Comparison of ENCODE assay signal across 1 cellular context in the genomic region with DNA sequence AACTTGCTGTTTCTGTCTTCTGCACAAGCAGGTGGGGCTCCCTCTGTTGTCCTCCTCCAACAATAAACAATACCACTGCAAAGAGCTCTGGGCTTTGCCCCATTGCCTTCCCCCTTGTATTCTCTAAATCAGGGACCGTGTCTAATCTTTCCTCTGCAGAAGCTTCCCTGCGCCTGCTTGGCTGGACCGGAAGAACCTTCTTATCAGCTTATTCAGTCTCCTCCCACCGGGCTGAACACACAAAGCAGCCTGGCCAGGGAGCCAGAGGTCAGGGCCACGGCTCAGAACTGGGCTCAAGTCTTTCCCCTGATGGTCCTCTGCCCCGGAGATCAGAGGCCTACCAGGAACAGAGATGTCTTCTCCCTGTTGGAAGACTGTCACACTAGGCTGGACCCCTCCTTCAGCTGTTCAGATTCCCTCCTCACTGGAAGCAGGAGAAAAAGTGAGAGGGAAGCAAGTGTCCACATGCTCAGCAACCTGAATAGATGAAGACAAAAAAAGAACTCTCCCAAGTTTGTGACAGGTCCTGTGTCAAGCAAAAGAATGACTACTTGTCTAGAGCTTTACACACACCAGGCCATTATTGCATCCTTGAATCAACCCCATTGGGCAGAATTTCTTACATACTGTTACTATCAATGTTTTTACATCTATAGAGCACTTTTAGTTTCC.
A peak's percentile ranks its signal among the peaks of the same experiment; 100 is the strongest.
TF ChIP-seq lines count a peak whose summit lies in the region.

No MANE protein-coding gene starts in this region.

TF ChIP-seq in HepG2, 621 proteins besides CTCF, POLR2A, EP300 and RAD21 (continued from another document and continues in another):
- TF ChIP-seq ZBTB37 (CRISPR knock-in tag; IDR thresholded peaks at IDR 0.05): no peak
- no peak; the same call in 1 of the 2 replicates for TF ChIP-seq ZNF607 (CRISPR knock-in tag; IDR thresholded peaks at IDR 0.05; ENCODE audit: borderline replicate concordance)
- no peak for TF ChIP-seq KDM5A (IDR thresholded peaks at IDR 0.05; ENCODE audit: borderline replicate concordance, low read length)
- no peak for TF ChIP-seq MIER3 (CRISPR knock-in tag; IDR thresholded peaks at IDR 0.05; ENCODE audit: borderline replicate concordance)
- TF ChIP-seq, protein P1, sequence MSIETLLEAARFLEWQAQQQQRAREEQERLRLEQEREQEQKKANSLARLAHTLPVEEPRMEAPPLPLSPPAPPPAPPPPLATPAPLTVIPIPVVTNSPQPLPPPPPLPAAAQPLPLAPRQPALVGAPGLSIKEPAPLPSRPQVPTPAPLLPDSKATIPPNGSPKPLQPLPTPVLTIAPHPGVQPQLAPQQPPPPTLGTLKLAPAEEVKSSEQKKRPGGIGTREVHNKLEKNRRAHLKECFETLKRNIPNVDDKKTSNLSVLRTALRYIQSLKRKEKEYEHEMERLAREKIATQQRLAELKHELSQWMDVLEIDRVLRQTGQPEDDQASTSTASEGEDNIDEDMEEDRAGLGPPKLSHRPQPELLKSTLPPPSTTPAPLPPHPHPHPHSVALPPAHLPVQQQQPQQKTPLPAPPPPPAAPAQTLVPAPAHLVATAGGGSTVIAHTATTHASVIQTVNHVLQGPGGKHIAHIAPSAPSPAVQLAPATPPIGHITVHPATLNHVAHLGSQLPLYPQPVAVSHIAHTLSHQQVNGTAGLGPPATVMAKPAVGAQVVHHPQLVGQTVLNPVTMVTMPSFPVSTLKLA (IDR thresholded peaks at IDR 0.05): no peak
- no peak for TF ChIP-seq RORA (CRISPR knock-in tag; IDR thresholded peaks at IDR 0.05)
- TF ChIP-seq, protein P2, sequence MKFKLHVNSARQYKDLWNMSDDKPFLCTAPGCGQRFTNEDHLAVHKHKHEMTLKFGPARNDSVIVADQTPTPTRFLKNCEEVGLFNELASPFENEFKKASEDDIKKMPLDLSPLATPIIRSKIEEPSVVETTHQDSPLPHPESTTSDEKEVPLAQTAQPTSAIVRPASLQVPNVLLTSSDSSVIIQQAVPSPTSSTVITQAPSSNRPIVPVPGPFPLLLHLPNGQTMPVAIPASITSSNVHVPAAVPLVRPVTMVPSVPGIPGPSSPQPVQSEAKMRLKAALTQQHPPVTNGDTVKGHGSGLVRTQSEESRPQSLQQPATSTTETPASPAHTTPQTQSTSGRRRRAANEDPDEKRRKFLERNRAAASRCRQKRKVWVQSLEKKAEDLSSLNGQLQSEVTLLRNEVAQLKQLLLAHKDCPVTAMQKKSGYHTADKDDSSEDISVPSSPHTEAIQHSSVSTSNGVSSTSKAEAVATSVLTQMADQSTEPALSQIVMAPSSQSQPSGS (CRISPR knock-in tag; IDR thresholded peaks at IDR 0.05): peak; percentile 76
- TF ChIP-seq HOXD1 (CRISPR knock-in tag; IDR thresholded peaks at IDR 0.05): peak; percentile 76; the same call in 1 of the 2 replicates
- TF ChIP-seq ZBTB46 (CRISPR knock-in tag; IDR thresholded peaks at IDR 0.05; ENCODE audit: borderline replicate concordance): no peak
- TF ChIP-seq, protein P3, sequence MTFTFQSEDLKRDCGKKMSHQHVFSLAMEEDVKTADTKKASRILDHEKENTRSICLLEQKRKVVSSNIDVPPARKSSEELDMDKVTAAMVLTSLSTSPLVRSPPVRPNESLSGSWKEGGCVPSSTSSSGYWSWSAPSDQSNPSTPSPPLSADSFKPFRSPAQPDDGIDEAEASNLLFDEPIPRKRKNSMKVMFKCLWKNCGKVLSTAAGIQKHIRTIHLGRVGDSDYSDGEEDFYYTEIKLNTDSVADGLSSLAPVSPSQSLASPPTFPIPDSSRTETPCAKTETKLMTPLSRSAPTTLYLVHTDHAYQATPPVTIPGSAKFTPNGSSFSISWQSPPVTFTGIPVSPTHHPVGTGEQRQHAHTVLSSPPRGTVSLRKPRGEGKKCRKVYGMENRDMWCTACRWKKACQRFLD (CRISPR knock-in tag; IDR thresholded peaks at IDR 0.05; ENCODE audit: borderline replicate concordance): no peak
- no peak for TF ChIP-seq ZUFSP (CRISPR knock-in tag; IDR thresholded peaks at IDR 0.05; ENCODE audit: borderline replicate concordance)
- TF ChIP-seq CERS6 (CRISPR knock-in tag; IDR thresholded peaks at IDR 0.05): no peak
- TF ChIP-seq NRL (CRISPR knock-in tag; IDR thresholded peaks at IDR 0.05; ENCODE audit: borderline replicate concordance): no peak
- TF ChIP-seq ZKSCAN8 (CRISPR knock-in tag; IDR thresholded peaks at IDR 0.05; ENCODE audit: borderline replicate concordance): peak; percentile 44; the same call in 1 of the 2 replicates
- no peak for TF ChIP-seq ZNF382 (CRISPR knock-in tag; IDR thresholded peaks at IDR 0.05; ENCODE audit: borderline replicate concordance)
- peak; percentile 78; the same call in 1 of the 2 replicates for TF ChIP-seq KDM1A (CRISPR knock-in tag; IDR thresholded peaks at IDR 0.05)
- TF ChIP-seq ZNF292 (CRISPR knock-in tag; IDR thresholded peaks at IDR 0.05; ENCODE audit: borderline replicate concordance, low read depth): peak; percentile 45; the same call in 1 of the 2 replicates
- no peak for TF ChIP-seq ZNF563 (CRISPR knock-in tag; IDR thresholded peaks at IDR 0.05)
- TF ChIP-seq FOXA1 (IDR thresholded peaks at IDR 0.05): no peak
- peak; percentile 74 for TF ChIP-seq FOXA1 (CRISPR knock-in tag; IDR thresholded peaks at IDR 0.05)
- no peak for TF ChIP-seq ZNF530 (CRISPR knock-in tag; IDR thresholded peaks at IDR 0.05; ENCODE audit: low read depth)
- peak; percentile 59; the same call in 1 of the 2 replicates for TF ChIP-seq SPEN (CRISPR knock-in tag; IDR thresholded peaks at IDR 0.05; ENCODE audit: low read depth)
- no peak for TF ChIP-seq ZNF564 (CRISPR knock-in tag; IDR thresholded peaks at IDR 0.05)
- TF ChIP-seq, protein P4, sequence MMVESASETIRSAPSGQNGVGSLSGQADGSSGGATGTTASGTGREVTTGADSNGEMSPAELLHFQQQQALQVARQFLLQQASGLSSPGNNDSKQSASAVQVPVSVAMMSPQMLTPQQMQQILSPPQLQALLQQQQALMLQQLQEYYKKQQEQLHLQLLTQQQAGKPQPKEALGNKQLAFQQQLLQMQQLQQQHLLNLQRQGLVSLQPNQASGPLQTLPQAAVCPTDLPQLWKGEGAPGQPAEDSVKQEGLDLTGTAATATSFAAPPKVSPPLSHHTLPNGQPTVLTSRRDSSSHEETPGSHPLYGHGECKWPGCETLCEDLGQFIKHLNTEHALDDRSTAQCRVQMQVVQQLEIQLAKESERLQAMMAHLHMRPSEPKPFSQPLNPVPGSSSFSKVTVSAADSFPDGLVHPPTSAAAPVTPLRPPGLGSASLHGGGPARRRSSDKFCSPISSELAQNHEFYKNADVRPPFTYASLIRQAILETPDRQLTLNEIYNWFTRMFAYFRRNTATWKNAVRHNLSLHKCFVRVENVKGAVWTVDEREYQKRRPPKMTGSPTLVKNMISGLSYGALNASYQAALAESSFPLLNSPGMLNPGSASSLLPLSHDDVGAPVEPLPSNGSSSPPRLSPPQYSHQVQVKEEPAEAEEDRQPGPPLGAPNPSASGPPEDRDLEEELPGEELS (CRISPR knock-in tag; IDR thresholded peaks at IDR 0.05): peak; percentile 92
- no peak for TF ChIP-seq IRF1 (CRISPR knock-in tag; IDR thresholded peaks at IDR 0.05; ENCODE audit: low read depth)
- peak; percentile 21; the same call in 1 of the 2 replicates for TF ChIP-seq ZNF788 (CRISPR knock-in tag; IDR thresholded peaks at IDR 0.05; ENCODE audit: borderline replicate concordance)
- TF ChIP-seq ZNF557 (CRISPR knock-in tag; IDR thresholded peaks at IDR 0.05): no peak
- no peak for TF ChIP-seq RAD51 (IDR thresholded peaks at IDR 0.05; ENCODE audit: borderline replicate concordance)
- peak; percentile 81; the same call in 1 of the 2 replicates for TF ChIP-seq GATA4 (IDR thresholded peaks at IDR 0.05; ENCODE audit: borderline replicate concordance, low read depth)
- TF ChIP-seq ZNF780A (CRISPR knock-in tag; IDR thresholded peaks at IDR 0.05): no peak
- TF ChIP-seq, protein P5, sequence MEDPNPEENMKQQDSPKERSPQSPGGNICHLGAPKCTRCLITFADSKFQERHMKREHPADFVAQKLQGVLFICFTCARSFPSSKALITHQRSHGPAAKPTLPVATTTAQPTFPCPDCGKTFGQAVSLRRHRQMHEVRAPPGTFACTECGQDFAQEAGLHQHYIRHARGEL (CRISPR knock-in tag; IDR thresholded peaks at IDR 0.05): no peak
- TF ChIP-seq NR2C2 (CRISPR knock-in tag; IDR thresholded peaks at IDR 0.05; ENCODE audit: borderline replicate concordance): peak; percentile 71
- no peak for TF ChIP-seq KAT2B (IDR thresholded peaks at IDR 0.05; ENCODE audit: borderline replicate concordance, low read depth, low read length)
- TF ChIP-seq ZNF333 (CRISPR knock-in tag; IDR thresholded peaks at IDR 0.05; ENCODE audit: borderline replicate concordance): no peak
- TF ChIP-seq TCF12 (IDR thresholded peaks at IDR 0.05): no peak
- no peak for TF ChIP-seq TCF12 (CRISPR knock-in tag; IDR thresholded peaks at IDR 0.05)
- no peak for TF ChIP-seq ARHGAP35 (CRISPR knock-in tag; IDR thresholded peaks at IDR 0.05; ENCODE audit: borderline replicate concordance)
- TF ChIP-seq TMF1 (CRISPR knock-in tag; IDR thresholded peaks at IDR 0.05; ENCODE audit: low read depth): no peak
- TF ChIP-seq NFATC3 (CRISPR knock-in tag; IDR thresholded peaks at IDR 0.05): no peak
- TF ChIP-seq KAT8 (CRISPR knock-in tag; IDR thresholded peaks at IDR 0.05): peak; percentile 81; the same call in 1 of the 2 replicates
- peak; percentile 81 for TF ChIP-seq ZSCAN20 (CRISPR knock-in tag; IDR thresholded peaks at IDR 0.05; ENCODE audit: borderline replicate concordance)
- TF ChIP-seq ZFP41 (CRISPR knock-in tag; IDR thresholded peaks at IDR 0.05; ENCODE audit: borderline replicate concordance): no peak
- TF ChIP-seq PBX2 (CRISPR knock-in tag; IDR thresholded peaks at IDR 0.05): no peak
- 0 out of 2 replicates have a peak, but pooled peaks have one; percentile 59 for TF ChIP-seq NKX3-1 (CRISPR knock-in tag; IDR thresholded peaks at IDR 0.05)
- TF ChIP-seq BRCA1 (CRISPR knock-in tag; IDR thresholded peaks at IDR 0.05): peak; percentile 60; the same call in 1 of the 2 replicates
